ENCODE assay signal across 10 cellular contexts in the genomic region with DNA sequence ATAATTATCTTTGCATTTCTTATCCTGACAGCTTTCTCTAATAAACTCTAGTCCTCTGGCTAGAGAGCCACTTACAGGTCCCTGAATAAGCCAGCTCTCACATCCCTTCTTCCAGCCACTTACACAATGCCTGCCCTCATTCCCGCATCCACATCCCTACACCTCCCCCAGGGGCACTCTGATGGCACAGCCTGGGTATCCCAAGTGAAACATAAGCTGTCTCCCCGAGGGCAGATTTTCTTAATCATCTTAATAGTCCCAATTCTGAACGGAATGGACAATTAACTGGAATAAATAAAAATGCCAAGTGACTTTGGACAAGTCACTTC. TPM values are rescaled to one million over a fixed set of nuclear protein-coding genes. Genes with fewer than 3 reads are reported as not detected.
A peak's percentile ranks its signal among the peaks of the same experiment; 100 is the strongest.
DNase-seq lines count a peak whose midpoint lies in the region; ATAC-seq, FAIRE-seq and TF ChIP-seq lines count a peak whose summit lies in the region.
"Had no signal": no experiment of that assay in that cellular context is flagged by ENCODE, and none has a peak within 500 bp of the region (broad histone marks: within the 10 kb centered on the region; RNA-seq: fewer than 3 reads in every experiment).

No MANE protein-coding gene starts in this region.

- ATAC-seq in activated B cell treated with CpG ODN at 0.5 μM for 24 hours (ENCODE audit: low read depth) (no peak), right cardiac atrium (no peak), GM21447 (IDR thresholded peaks at IDR 0.05; ENCODE audit: unreplicated experiment) (no peak)
- ATAC-seq: left lobe of liver had no signal

- POLR2A ChIA-PET in activated B cell treated with CpG ODN at 0.5 μM for 24 hours (lab: Charles Lee), result interaction anchor here (0.6 kb wide), 1 partner anchor 238 kb away, joined by 3 read pairs; no protein-coding TSS in a partner anchor

- H3K4me1 ChIP-seq in right cardiac atrium (ENCODE audit: control insufficient read depth, insufficient read depth, low read length) (peaks cover 29% of the 10 kb centered on the region), small intestine (ENCODE audit: control insufficient read depth in 2 of 2, insufficient read depth in 1 of 2, low read depth in 1 of 2, low read length in 1 of 2) (peaks cover 16 to 28% of the 10 kb centered on the region in 2 donors)

- CTCF ChIA-PET in activated B cell treated with CpG ODN at 0.5 μM for 24 hours (lab: Charles Lee), result interaction anchor here (1.1 kb wide), 1 partner anchor 15 kb away, joined by 3 read pairs; no protein-coding TSS in a partner anchor

- peak; percentile 11; the same call in 1 of the 2 replicates for TF ChIP-seq POLR2A in GM12891 (IDR thresholded peaks at IDR 0.05; ENCODE audit: low read depth, low read length)

- H3K9me3 Mint-ChIP-seq in activated B cell treated with CpG ODN at 0.5 μM for 24 hours, result no peaks in the 10 kb centered on the region

- intact Hi-C loops in activated B cell treated with CpG ODN at 0.5 μM for 24 hours (cut with micrococcal nuclease) (loop anchor here (10.0 kb wide), 1 partner anchor 47 kb away; no protein-coding TSS in a partner anchor), right cardiac atrium (cut with DNase I) (loop anchor here in 3 of 4 donors (5.0 to 10.0 kb wide), 5 partner anchors 77 to 317 kb away; a partner anchor contains a TSS)

- DNase-seq in GM12891 (ENCODE audit: insufficient read length, low spot score), result no peak
- no peak for DNase-seq in activated B cell treated with CpG ODN at 0.5 μM for 24 hours
- no peak for DNase-seq in right cardiac atrium
- DNase-seq in small intestine, result no peak
- DNase-seq in dermis blood vessel endothelial cell, result no peak
- DNase-seq in SHP77 (lab: John Stamatoyannopoulos, UW), result no peak
- DNase-seq: NCI-H82 had no signal

- H3K27ac ChIP-seq in right cardiac atrium (ENCODE audit: low read length) (peak overlapping the region; percentile 21), small intestine (ENCODE audit: low read depth in 1 of 2, low read length in 1 of 2) (peak overlapping the region; percentile 69 to 93)

- peaks cover 10% of the 10 kb centered on the region in 2 donors for H3K36me3 ChIP-seq in small intestine (ENCODE audit: control insufficient read depth in 2 of 2, insufficient read depth in 2 of 2, low read length in 2 of 2)

- H3K4me1 Mint-ChIP-seq in activated B cell treated with CpG ODN at 0.5 μM for 24 hours, result peaks cover 74% of the 10 kb centered on the region

- no peak overlapping the region for H3K4me3 ChIP-seq in right cardiac atrium (ENCODE audit: low read length)
- H3K4me3 ChIP-seq in small intestine (ENCODE audit: low read depth in 1 of 2, low read length in 2 of 2), result no peak overlapping the region
- H3K4me3 ChIP-seq: HAP-1 had no signal

- H3K4me3 Mint-ChIP-seq in activated B cell treated with CpG ODN at 0.5 μM for 24 hours, result peak overlapping the region; percentile 2

- no peaks in the 10 kb centered on the region for H3K36me3 Mint-ChIP-seq in activated B cell treated with CpG ODN at 0.5 μM for 24 hours (ENCODE audit: low read depth)

- 54% methylated on average over 3 of the region's 3 CpGs for WGBS in right cardiac atrium
- 57 to 65% (median 65%) methylated on average over 3 of the region's 3 CpGs for WGBS in small intestine, 3 donors

- FAIRE-seq in GM12891 (lab: Jason Lieb, UNC), result no peak
- no peak for FAIRE-seq in small intestine (lab: Jason Lieb, UNC)

- H3K27ac Mint-ChIP-seq in activated B cell treated with CpG ODN at 0.5 μM for 24 hours, result peak overlapping the region; percentile 42

- TF ChIP-seq CTCF in activated B cell treated with CpG ODN at 0.5 μM for 24 hours (IDR thresholded peaks at IDR 0.05), result no peak

- H3K9me3 ChIP-seq in right cardiac atrium (ENCODE audit: control insufficient read depth, low read length) (no peaks in the 10 kb centered on the region), small intestine (ENCODE audit: control insufficient read depth, low read depth) (no peaks in the 10 kb centered on the region)
- H3K9me3 ChIP-seq: HAP-1 had no signal

- H3K27me3 ChIP-seq in right cardiac atrium (ENCODE audit: control insufficient read depth, insufficient read depth), result no peaks in the 10 kb centered on the region
- no peaks in the 10 kb centered on the region for H3K27me3 ChIP-seq in small intestine (ENCODE audit: control insufficient read depth in 2 of 2, insufficient read depth in 2 of 2, low read length in 2 of 2)

- H3K27me3 Mint-ChIP-seq in activated B cell treated with CpG ODN at 0.5 μM for 24 hours, result no peaks in the 10 kb centered on the region

TF ChIP-seq in GM12891, 5 proteins besides CTCF, POLR2A, EP300 and RAD21:
- TF ChIP-seq PAX5 (IDR thresholded peaks at IDR 0.05; ENCODE audit: insufficient read depth, low read length, severe bottlenecking) (no peak), SPI1 (IDR thresholded peaks at IDR 0.05; ENCODE audit: low read depth, low read length) (no peak), POLR2AphosphoS5 (IDR thresholded peaks at IDR 0.05; ENCODE audit: low read depth, low read length) (no peak), POU2F2 (IDR thresholded peaks at IDR 0.05; ENCODE audit: low read depth, low read length) (no peak), TAF1 (IDR thresholded peaks at IDR 0.05; ENCODE audit: low read depth, low read length) (no peak)

RNA-seq across cellular contexts. Expression of a gene that starts 4.9 kb away (rescaled TPM):
- 267 TPM for polyA plus RNA-seq in GM12891 (2012; ENCODE audit: low read depth, missing spikeins)
- total RNA-seq in activated B cell treated with CpG ODN at 0.5 μM for 24 hours (11.5 and 13.5 TPM in 2 replicates), right cardiac atrium (100 to 1,000 TPM; 169 to 222 (median 209) TPM), dermis blood vessel endothelial cell (579 and 920 TPM in 2 replicates)
- polyA plus RNA-seq in right cardiac atrium (262 TPM), small intestine (1,000 to 10,000 TPM in 2 of 3 donors, 100 to 1,000 TPM in 1; 235 to 1,126 (median 1,023) TPM)

RNA-seq across cellular contexts. Expression of a gene that starts 13.1 kb away (rescaled TPM):
- polyA plus RNA-seq in GM12891 (2012; ENCODE audit: low read depth, missing spikeins), result 0.44 TPM
- 0.46 and 0.75 TPM in 2 replicates for total RNA-seq in activated B cell treated with CpG ODN at 0.5 μM for 24 hours
- total RNA-seq in right cardiac atrium, result 1 to 10 TPM; 5.5 to 9.0 (median 6.3) TPM
- 6.4 TPM for polyA plus RNA-seq in right cardiac atrium
- polyA plus RNA-seq in small intestine, result under 1 TPM in 1 of 3 donors, not detected in 2; 1.00 TPM
- 0.68 and 0.74 TPM in 2 replicates for total RNA-seq in dermis blood vessel endothelial cell

RNA-seq across cellular contexts. Expression of a gene that starts 27.6 kb away (rescaled TPM):
- polyA plus RNA-seq in GM12891 (2012; ENCODE audit: low read depth, missing spikeins), result 59.1 TPM
- total RNA-seq in activated B cell treated with CpG ODN at 0.5 μM for 24 hours (33.3 and 36.4 TPM in 2 replicates), right cardiac atrium (10 to 100 TPM; 14.1 to 20.3 (median 18.3) TPM), dermis blood vessel endothelial cell (62.8 and 85.2 TPM in 2 replicates)
- polyA plus RNA-seq in right cardiac atrium (19.4 TPM), small intestine (100 to 1,000 TPM in 1 of 3 donors, 10 to 100 TPM in 2; 53.2 to 222 (median 92.4) TPM)

Comparison
In these comparisons a context has a peak if more than half of its experiments do, and no peak if none do; other contexts are left out.
1. RNA of a gene that starts 4.9 kb away (total RNA-seq): 579 to 920 TPM in dermis blood vessel endothelial cell and 169 to 222 TPM in right cardiac atrium; 11.5 to 13.5 TPM in activated B cell treated with CpG ODN at 0.5 μM for 24 hours; every median in the first group is over 10 times any median in the second.